ENCODE assay signal across 8 cellular contexts in the genomic region with DNA sequence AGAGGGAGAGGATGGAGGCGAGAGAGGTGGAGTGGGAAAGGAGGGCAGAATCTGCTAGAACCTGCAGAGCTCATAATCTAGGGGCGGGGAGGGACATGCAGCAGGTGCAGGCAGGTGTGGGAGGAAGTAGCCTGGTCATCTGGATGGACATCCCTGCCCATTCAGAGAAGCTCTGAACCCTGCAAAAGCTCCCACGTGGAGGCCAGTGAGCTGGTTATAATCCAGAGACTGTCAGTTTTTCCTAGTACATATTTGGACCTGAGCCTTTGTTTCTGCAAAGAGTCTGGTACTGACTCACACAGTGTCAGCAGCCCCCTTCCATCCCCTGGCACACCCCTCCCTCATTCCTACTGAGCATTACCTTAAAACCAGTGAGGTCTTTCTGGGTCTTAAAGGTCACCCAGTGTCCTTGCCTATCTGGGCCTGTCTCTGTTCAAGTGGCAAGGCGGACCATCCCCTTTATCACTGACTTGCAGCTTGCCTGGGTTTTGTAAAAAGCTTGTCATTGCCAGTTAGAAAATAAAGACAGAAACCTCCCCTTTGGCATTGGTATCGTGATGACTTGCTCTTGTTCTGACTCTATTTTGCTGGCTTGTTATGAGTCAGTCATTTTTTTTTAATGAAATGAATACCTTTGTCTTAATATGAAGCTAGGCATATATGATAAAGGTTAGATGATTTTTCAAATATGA. TPM values are rescaled to one million over a fixed set of nuclear protein-coding genes. Genes with fewer than 3 reads are reported as not detected.
DNase-seq lines count a peak whose midpoint lies in the region; ATAC-seq and TF ChIP-seq lines count a peak whose summit lies in the region.

No MANE protein-coding gene starts in this region.

- H3K4me1 Mint-ChIP-seq in activated naive CD4-positive, alpha-beta T cell treated with anti-CD3 and anti-CD28 coated beads, Interleukin-2, amount 50 U/mL, for 24 hours: peaks cover 80% of the 10 kb centered on the region
- peaks cover 10% of the 10 kb centered on the region for H3K4me1 Mint-ChIP-seq in glutamatergic neuron (ENCODE audit: low read depth, unreplicated experiment)

- no peaks in the 10 kb centered on the region for H3K36me3 ChIP-seq in left lung

- H3K27ac ChIP-seq in left lung: peak overlapping the region in 1 of 2 donors; percentile 85

- ATAC-seq in GM21423 (IDR thresholded peaks at IDR 0.05; ENCODE audit: unreplicated experiment) (peak; percentile 47), left lung (peak; percentile 17)

- no peaks in the 10 kb centered on the region for H3K9me3 ChIP-seq in left lung

- peaks cover 8 to 100% of the 10 kb centered on the region in 2 donors for H3K4me1 ChIP-seq in left lung

- WGBS in lower leg skin, 2 donors: 43 to 57% methylated on average over 5 of the region's 5 CpGs

- peak overlapping the region; percentile 99 for H3K27ac Mint-ChIP-seq in activated naive CD4-positive, alpha-beta T cell treated with anti-CD3 and anti-CD28 coated beads, Interleukin-2, amount 50 U/mL, for 24 hours
- H3K27ac Mint-ChIP-seq in glutamatergic neuron (ENCODE audit: unreplicated experiment): no peak overlapping the region

- no peak for TF ChIP-seq CTCF in left lung (IDR thresholded peaks at IDR 0.05)
- no peak for TF ChIP-seq CTCF in glutamatergic neuron (IDR thresholded peaks at IDR 0.05; ENCODE audit: partially characterized antibody, unreplicated experiment)
- no peak for TF ChIP-seq CTCF in lower leg skin (IDR thresholded peaks at IDR 0.05)

- peaks cover 5% of the 10 kb centered on the region for H3K36me3 Mint-ChIP-seq in activated naive CD4-positive, alpha-beta T cell treated with anti-CD3 and anti-CD28 coated beads, Interleukin-2, amount 50 U/mL, for 24 hours
- H3K36me3 Mint-ChIP-seq in glutamatergic neuron (ENCODE audit: unreplicated experiment): no peaks in the 10 kb centered on the region

- peak overlapping the region; percentile 84 for H3K4me3 Mint-ChIP-seq in activated naive CD4-positive, alpha-beta T cell treated with anti-CD3 and anti-CD28 coated beads, Interleukin-2, amount 50 U/mL, for 24 hours
- H3K4me3 Mint-ChIP-seq in glutamatergic neuron (ENCODE audit: unreplicated experiment): no peak overlapping the region

- no peaks in the 10 kb centered on the region for H3K27me3 ChIP-seq in left lung

- H3K27me3 Mint-ChIP-seq in activated naive CD4-positive, alpha-beta T cell treated with anti-CD3 and anti-CD28 coated beads, Interleukin-2, amount 50 U/mL, for 24 hours: no peaks in the 10 kb centered on the region
- peaks cover 6% of the 10 kb centered on the region for H3K27me3 Mint-ChIP-seq in glutamatergic neuron (ENCODE audit: unreplicated experiment)

- H3K9me3 Mint-ChIP-seq in activated naive CD4-positive, alpha-beta T cell treated with anti-CD3 and anti-CD28 coated beads, Interleukin-2, amount 50 U/mL, for 24 hours: no peaks in the 10 kb centered on the region
- H3K9me3 Mint-ChIP-seq in glutamatergic neuron (ENCODE audit: unreplicated experiment): no peaks in the 10 kb centered on the region

- no peak overlapping the region for H3K4me3 ChIP-seq in left lung
- H3K4me3 ChIP-seq in lower leg skin (ENCODE audit: low read depth, poor library complexity, severe bottlenecking): no peak overlapping the region

- no peak for TF ChIP-seq POLR2A in lower leg skin (IDR thresholded peaks at IDR 0.05)

- intact Hi-C loops in left lung (cut with DNase I) (no loop called here), lower leg skin (cut with DNase I; ENCODE audit: low total_unique reads) (no loop called here)

- DNase-seq in EL (peak; percentile 61), HT1080 (ENCODE audit: low read depth) (peak; percentile 76), left lung (no peak), NCI-H2227 (lab: John Stamatoyannopoulos, UW; ENCODE audit: unreplicated experiment) (no peak), glutamatergic neuron (no peak), lower leg skin (ENCODE audit: low spot score in 2 of 2) (no peak)

RNA-seq across cellular contexts. Expression of a gene that starts 26.1 kb away (rescaled TPM):
- 11.7 and 11.9 TPM in 2 replicates for total RNA-seq in HT1080 (2014; rRNA removed; shearing (Covaris generic))
- polyA plus RNA-seq in HT1080 (2015; cell fraction: cytosol; rRNA removed): 25.4 and 28.6 TPM in 2 replicates
- 39.2 and 41.6 TPM in 2 replicates for polyA plus RNA-seq in HT1080 (2015; cell fraction: nucleus; rRNA removed)
- total RNA-seq in left lung (10 to 100 TPM; 42.2 to 63.5 TPM), glutamatergic neuron (ENCODE audit: unreplicated experiment) (2.4 TPM), lower leg skin (10 to 100 TPM in 2 of 4 donors, 1 to 10 TPM in 2; 4.2 to 26.2 (median 9.2) TPM)

Comparison
In these comparisons a context has a peak if more than half of its experiments do, and no peak if none do; other contexts are left out.
1. DNase-seq: peak in EL (single experiment) and HT1080 (single experiment); none in left lung (0 of 2), NCI-H2227 (single experiment), glutamatergic neuron (single experiment) and lower leg skin (0 of 2).